8 cellular contexts compared by ENCODE assay signal in the genomic region with DNA sequence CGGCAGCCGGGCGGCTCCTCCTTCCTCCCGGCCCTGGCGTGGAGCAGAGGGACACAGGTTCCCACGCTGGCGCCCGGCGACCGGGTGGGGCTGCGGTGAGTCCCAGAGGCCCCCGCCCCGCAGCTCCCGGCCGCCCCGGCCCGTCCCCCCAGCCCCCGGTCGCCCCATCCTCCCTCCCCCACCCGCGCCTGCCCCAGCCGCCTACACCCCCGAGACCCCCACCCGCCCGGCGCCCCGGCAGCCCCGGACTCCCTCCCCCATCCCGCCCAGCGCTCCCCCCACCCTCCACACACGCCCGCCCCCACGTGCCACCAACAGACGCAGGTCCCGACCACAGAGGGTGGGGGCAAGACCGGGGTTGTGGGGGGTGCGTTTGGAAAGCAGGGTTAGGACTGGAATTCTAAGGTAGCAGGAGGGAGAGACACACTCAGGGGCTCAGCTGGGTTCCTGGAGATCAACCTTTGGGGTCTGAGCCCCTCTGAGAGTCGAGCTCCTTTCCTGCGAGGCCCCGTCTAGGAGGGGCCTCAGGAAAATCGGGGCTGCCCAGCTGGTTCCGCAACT. TPM values are rescaled to one million over a fixed set of nuclear protein-coding genes. Genes with fewer than 3 reads are reported as not detected.
A peak's percentile ranks its signal among the peaks of the same experiment; 100 is the strongest.
DNase-seq lines count a peak whose midpoint lies in the region; ATAC-seq and TF ChIP-seq lines count a peak whose summit lies in the region.

No MANE protein-coding gene starts in this region.

- H3K4ac ChIP-seq in H9 (ENCODE audit: low read depth, low read length): no peak overlapping the region

- H3K9me3 Mint-ChIP-seq in H9 (no peaks in the 10 kb centered on the region), activated B cell treated with CpG ODN at 0.5 μM for 24 hours (no peaks in the 10 kb centered on the region)
- H3K9me3 Mint-ChIP-seq in stimulated activated naive CD8-positive, alpha-beta T cell treated with anti-CD3 and anti-CD28 coated beads, Interleukin-15, Interleukin-2, amounts not matched to agents 100 ng/mL and 50 ng/mL, for 24 hours: no peaks in the 10 kb centered on the region

- H2BK12ac ChIP-seq in H9 (ENCODE audit: insufficient read length, low read depth, low read length): no peak overlapping the region

- peaks cover 25 to 34% of the 10 kb centered on the region in 2 experiments for H3K4me1 Mint-ChIP-seq in H9
- peaks cover 17% of the 10 kb centered on the region for H3K4me1 Mint-ChIP-seq in activated B cell treated with CpG ODN at 0.5 μM for 24 hours
- H3K4me1 Mint-ChIP-seq in stimulated activated naive CD8-positive, alpha-beta T cell treated with anti-CD3 and anti-CD28 coated beads, Interleukin-15, Interleukin-2, amounts not matched to agents 100 ng/mL and 50 ng/mL, for 24 hours (ENCODE audit: low read depth): peaks cover 24% of the 10 kb centered on the region

- H3K14ac ChIP-seq in H9 (ENCODE audit: insufficient read depth, low read length): no peak overlapping the region

- H4K20me1 ChIP-seq in H9 (ENCODE audit: control insufficient read depth, insufficient read depth, insufficient read length): no peaks in the 10 kb centered on the region

- CTCF ChIA-PET in activated B cell treated with CpG ODN at 0.5 μM for 24 hours (lab: Charles Lee): interaction anchor here (2.2 kb wide), 1 partner anchor 38 kb away, joined by 9 read pairs; no protein-coding TSS in a partner anchor

- peak overlapping the region; percentile 63 to 83 for H3K4me3 Mint-ChIP-seq in H9
- H3K4me3 Mint-ChIP-seq in activated B cell treated with CpG ODN at 0.5 μM for 24 hours: peak overlapping the region; percentile 79
- peak overlapping the region; percentile 66 for H3K4me3 Mint-ChIP-seq in stimulated activated naive CD8-positive, alpha-beta T cell treated with anti-CD3 and anti-CD28 coated beads, Interleukin-15, Interleukin-2, amounts not matched to agents 100 ng/mL and 50 ng/mL, for 24 hours

- no peak for TF ChIP-seq POLR2A in heart left ventricle (IDR thresholded peaks at IDR 0.05)

- H2BK120ac ChIP-seq in H9 (ENCODE audit: low read depth, low read length, poor library complexity, severe bottlenecking): no peak overlapping the region

- no peaks in the 10 kb centered on the region for H3K4me1 ChIP-seq in H9 (ENCODE audit: insufficient read depth, low read length)
- peaks cover 0 to 24% (median 12%) of the 10 kb centered on the region in 12 donors for H3K4me1 ChIP-seq in heart left ventricle

- H3K18ac ChIP-seq in H9 (ENCODE audit: insufficient read length, low read depth, low read length): no peak overlapping the region

- H2AK5ac ChIP-seq in H9 (ENCODE audit: insufficient read length, low read length): no peak overlapping the region

- no peak overlapping the region for H3T11ph ChIP-seq in H9 (ENCODE audit: low read length)

- H3K9me3 ChIP-seq in H9 (ENCODE audit: control insufficient read depth, low read depth, low read length) (no peaks in the 10 kb centered on the region), heart left ventricle (no peaks in the 10 kb centered on the region)

- peaks cover 15 to 29% (median 21%) of the 10 kb centered on the region in 3 experiments for H3K36me3 Mint-ChIP-seq in H9 (ENCODE audit: insufficient read depth in 1 of 3, low read depth in 3 of 3)
- peaks cover 17% of the 10 kb centered on the region for H3K36me3 Mint-ChIP-seq in activated B cell treated with CpG ODN at 0.5 μM for 24 hours (ENCODE audit: low read depth)
- H3K36me3 Mint-ChIP-seq in stimulated activated naive CD8-positive, alpha-beta T cell treated with anti-CD3 and anti-CD28 coated beads, Interleukin-15, Interleukin-2, amounts not matched to agents 100 ng/mL and 50 ng/mL, for 24 hours (ENCODE audit: low read depth): peaks cover 4% of the 10 kb centered on the region

- POLR2A ChIA-PET in activated B cell treated with CpG ODN at 0.5 μM for 24 hours (lab: Charles Lee): interaction anchor here (0.8 to 3.6 kb wide), 16 partner anchors 9 to 218 kb away, joined by 3 to 35 read pairs (median 4); a partner anchor contains a TSS

- no peak overlapping the region for H4K8ac ChIP-seq in H9 (replicated peaks; ENCODE audit: insufficient read length, low read depth, low read length)

- H2AFZ ChIP-seq in H9 (ENCODE audit: low read length): no peak overlapping the region

- peak overlapping the region; percentile 5 for H3K4me2 ChIP-seq in H9 (ENCODE audit: insufficient read depth, insufficient read length, low read length)

- ATAC-seq in activated B cell treated with CpG ODN at 0.5 μM for 24 hours (ENCODE audit: low read depth): peak; percentile 22
- ATAC-seq in heart left ventricle: peak in 3 of 4 donors; percentile 4 to 86 (median 61)
- ATAC-seq in GM18909 (IDR thresholded peaks at IDR 0.05; ENCODE audit: poor library complexity, unreplicated experiment): no peak

- no peaks in the 10 kb centered on the region for H3K79me2 ChIP-seq in H9 (ENCODE audit: insufficient read depth, low read length)

- H3K4me3 ChIP-seq in heart left ventricle: peak overlapping the region; percentile 20 to 92 (median 74)

- intact Hi-C loops in activated B cell treated with CpG ODN at 0.5 μM for 24 hours (cut with micrococcal nuclease) (loop anchor here (2.0 to 5.0 kb wide), 3 partner anchors 14 to 52 kb away; a partner anchor contains a TSS), heart left ventricle (cut with DNase I) (loop anchor here in 1 of 10 donors (2.0 kb wide), 1 partner anchor 52 kb away; a partner anchor contains a TSS)

- H3K27me3 Mint-ChIP-seq in H9 (ENCODE audit: low read depth): peaks cover 13% of the 10 kb centered on the region
- peaks cover 12% of the 10 kb centered on the region for H3K27me3 Mint-ChIP-seq in activated B cell treated with CpG ODN at 0.5 μM for 24 hours
- no peaks in the 10 kb centered on the region for H3K27me3 Mint-ChIP-seq in stimulated activated naive CD8-positive, alpha-beta T cell treated with anti-CD3 and anti-CD28 coated beads, Interleukin-15, Interleukin-2, amounts not matched to agents 100 ng/mL and 50 ng/mL, for 24 hours

- H4K5ac ChIP-seq in H9 (ENCODE audit: insufficient read length, low read depth, low read length): no peak overlapping the region

- H2BK15ac ChIP-seq in H9 (ENCODE audit: low read depth, low read length): no peak overlapping the region

- no peaks in the 10 kb centered on the region for H3K79me1 ChIP-seq in H9 (ENCODE audit: insufficient read depth, low read depth, low read length, poor library complexity, severe bottlenecking)

- peak overlapping the region in 1 of 3 experiments; percentile 87; a peak in 1 of 7 replicates for H3K27ac Mint-ChIP-seq in H9
- H3K27ac Mint-ChIP-seq in activated B cell treated with CpG ODN at 0.5 μM for 24 hours: no peak overlapping the region
- H3K27ac Mint-ChIP-seq in stimulated activated naive CD8-positive, alpha-beta T cell treated with anti-CD3 and anti-CD28 coated beads, Interleukin-15, Interleukin-2, amounts not matched to agents 100 ng/mL and 50 ng/mL, for 24 hours: no peak overlapping the region

- peaks cover 9% of the 10 kb centered on the region for H3K23me2 ChIP-seq in H9 (ENCODE audit: insufficient read length, low read depth, low read length, poor library complexity, severe bottlenecking)

- no peak overlapping the region for H3K23ac ChIP-seq in H9 (ENCODE audit: insufficient read length, low read depth, low read length)

- no peak overlapping the region for H3K56ac ChIP-seq in H9 (ENCODE audit: insufficient read length, low read depth, low read length)

- TF ChIP-seq CTCF in H9 (conservative IDR thresholded peaks at IDR 0.05) (no peak), activated B cell treated with CpG ODN at 0.5 μM for 24 hours (IDR thresholded peaks at IDR 0.05) (no peak), heart left ventricle (IDR thresholded peaks at IDR 0.05) (no peak)

- H3K27ac ChIP-seq in H9 (ENCODE audit: insufficient read length, low read depth, low read length) (no peak overlapping the region), heart left ventricle (peak overlapping the region in 10 of 12 donors; percentile 57 to 83 (median 72))

- no peak overlapping the region for H2BK20ac ChIP-seq in H9 (ENCODE audit: low read depth, low read length, poor library complexity, severe bottlenecking)

- H3K27me3 ChIP-seq in H9 (ENCODE audit: insufficient read depth, low read length) (peaks cover 7% of the 10 kb centered on the region; the same call in 1 of the 2 replicates), heart left ventricle (peaks cover 0 to 31% (median 18%) of the 10 kb centered on the region in 9 donors)

- WGBS in H9 (ENCODE audit: extremely low coverage, insufficient read length, low lambda C conversion rate): no CpG with 5 or more reads among the region's 42 CpGs
- WGBS in heart left ventricle, 4 donors: 7 to 36% (median 16%) methylated on average over 8 to 41 of the region's 42 CpGs

- no peak overlapping the region for H2BK5ac ChIP-seq in H9 (ENCODE audit: insufficient read length, low read length)

- DNase-seq in H9 (no peak), activated B cell treated with CpG ODN at 0.5 μM for 24 hours (no peak), heart left ventricle (peak in 1 of 5 donors; percentile 85), DMS79 treated with DMSO at 0.1 percent for 48 hours (lab: John Stamatoyannopoulos, UW) (no peak), NCI-H526 treated with DMSO at 0.1 percent for 48 hours (lab: John Stamatoyannopoulos, UW) (no peak), NCI-H2227 (lab: John Stamatoyannopoulos, UW; ENCODE audit: unreplicated experiment) (no peak)

- H3K9ac ChIP-seq in H9 (ENCODE audit: extremely low read depth, insufficient read length, low read length): no peak overlapping the region

- H4K91ac ChIP-seq in H9 (ENCODE audit: insufficient read length, low read depth, low read length): no peak overlapping the region

- H3K36me3 ChIP-seq in heart left ventricle: peaks cover 0 to 9% (median 0%) of the 10 kb centered on the region in 9 donors

RNA-seq across cellular contexts. Expression of a gene that starts 0.3 kb away (rescaled TPM):
- total RNA-seq in H9 (2021): 57.9 and 58.3 TPM in 2 replicates
- 62.3 and 74.1 TPM in 2 replicates for total RNA-seq in activated B cell treated with CpG ODN at 0.5 μM for 24 hours
- total RNA-seq in heart left ventricle: 10 to 100 TPM in 2 of 9 donors, 1 to 10 TPM in 7; 4.5 to 11.1 (median 6.2) TPM
- 10 to 100 TPM in 1 of 2 donors, 1 to 10 TPM in 1; 9.4 to 15.7 TPM for polyA plus RNA-seq in heart left ventricle

RNA-seq across cellular contexts. Expression of a gene that starts 10.1 kb away (rescaled TPM):
- not detected in 2 replicates for total RNA-seq in H9 (2021)
- not detected in 2 replicates for total RNA-seq in activated B cell treated with CpG ODN at 0.5 μM for 24 hours
- total RNA-seq in heart left ventricle: not detected
- polyA plus RNA-seq in heart left ventricle: not detected

RNA-seq across cellular contexts. Expression of a gene that starts 11.0 kb away (rescaled TPM):
- total RNA-seq in H9 (2021) (not detected in 2 replicates), activated B cell treated with CpG ODN at 0.5 μM for 24 hours (0.46 and 0.64 TPM in 2 replicates), heart left ventricle (under 1 TPM in 4 of 9 donors, not detected in 5; 0.09 to 0.20 (median 0.16) TPM)
- polyA plus RNA-seq in heart left ventricle: under 1 TPM in 1 of 2 donors, not detected in 1; 0.14 TPM

RNA-seq across cellular contexts. Expression of a gene that starts 18.4 kb away (rescaled TPM):
- total RNA-seq in H9 (2021) (421 and 425 TPM in 2 replicates), activated B cell treated with CpG ODN at 0.5 μM for 24 hours (112 and 125 TPM in 2 replicates), heart left ventricle (100 to 1,000 TPM; 116 to 412 (median 149) TPM)
- polyA plus RNA-seq in heart left ventricle: 100 to 1,000 TPM; 270 to 501 TPM

RNA-seq across cellular contexts. Expression of a gene that starts 24.6 kb away (rescaled TPM):
- total RNA-seq in H9 (2021) (498 and 500 TPM in 2 replicates), activated B cell treated with CpG ODN at 0.5 μM for 24 hours (21.2 and 25.3 TPM in 2 replicates), heart left ventricle (100 to 1,000 TPM in 6 of 9 donors, 10 to 100 TPM in 3; 61.3 to 277 (median 127) TPM)
- 100 to 1,000 TPM; 158 to 278 TPM for polyA plus RNA-seq in heart left ventricle
